In the genomic region with DNA sequence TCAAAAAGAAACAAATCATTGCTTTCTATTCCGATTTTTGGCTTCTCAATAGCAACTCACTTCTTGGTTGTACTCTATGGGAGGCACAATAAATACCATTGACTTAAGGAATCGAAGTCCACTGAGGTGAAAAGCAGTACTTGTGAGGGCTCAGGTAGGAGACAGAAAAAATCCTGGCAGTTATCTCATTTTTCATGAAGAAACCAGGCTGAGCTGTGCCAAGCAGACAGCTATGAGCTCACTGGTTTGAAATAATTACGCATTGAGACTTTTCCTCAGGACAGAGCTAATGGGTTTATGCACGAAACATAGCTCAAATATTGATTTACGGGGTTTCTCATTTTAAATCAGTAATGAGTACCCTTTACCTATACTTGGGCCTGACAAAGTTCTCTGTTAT, we compare ENCODE assay signal across 20 cellular contexts. TPM values are rescaled to one million over a fixed set of nuclear protein-coding genes. Genes with fewer than 3 reads are reported as not detected.
"Had no signal": no experiment of that assay in that cellular context is flagged by ENCODE, and none has a peak within 500 bp of the region (broad histone marks: within the 10 kb centered on the region; RNA-seq: fewer than 3 reads in every experiment).

No MANE protein-coding gene starts in this region.

- H3K4me3 Mint-ChIP-seq: activated B cell treated with CpG ODN at 0.5 μM for 24 hours; activated CD4-positive, alpha-beta T cell treated with anti-CD3 and anti-CD28 coated beads, Interleukin-2, amount 10 ng/mL, durations not matched to agents 24 days and 14 days; activated CD8-positive, alpha-beta T cell treated with anti-CD3 and anti-CD28 coated beads, Interleukin-2, amount 10 ng/mL, durations not matched to agents 7 days and 5 days; activated naive CD8-positive, alpha-beta T cell; nephron progenitor cell; stimulated activated memory B cell treated with anti-CD40 and anti-IgM and Interleukin-4, amounts not matched to agents 10 μg/mL and 1 μg/mL and 100 μg/mL, for 72 hours; T-helper 2 cell treated with Interferon-gamma antibody and Interleukin-4, amounts not matched to agents 5 μg/mL and 100 μg/mL, for 36 hours had no signal

- ATAC-seq: activated CD8-positive, alpha-beta T cell treated with anti-CD3 and anti-CD28 coated beads, Interleukin-2, amount 10 ng/mL, durations not matched to agents 7 days and 5 days; body of pancreas; stimulated activated memory B cell treated with anti-CD40 and anti-IgM and Interleukin-4, amounts not matched to agents 10 μg/mL and 1 μg/mL and 100 μg/mL, for 72 hours had no signal

- H3K36me3 ChIP-seq: transverse colon had no signal

- H3K9me3 ChIP-seq: body of pancreas, transverse colon had no signal

- H3K27ac ChIP-seq: body of pancreas, epithelial cell of prostate, hepatocyte, transverse colon had no signal

- H3K4me3 ChIP-seq: body of pancreas, hepatocyte, transverse colon had no signal

- H3K4me1 Mint-ChIP-seq: activated B cell treated with CpG ODN at 0.5 μM for 24 hours; activated CD4-positive, alpha-beta T cell treated with anti-CD3 and anti-CD28 coated beads, Interleukin-2, amount 10 ng/mL, durations not matched to agents 24 days and 14 days; stimulated activated memory B cell treated with anti-CD40 and anti-IgM and Interleukin-4, amounts not matched to agents 10 μg/mL and 1 μg/mL and 100 μg/mL, for 72 hours had no signal

- DNase-seq: activated B cell treated with CpG ODN at 0.5 μM for 24 hours; activated CD4-positive, alpha-beta T cell treated with anti-CD3 and anti-CD28 coated beads, Interleukin-2, amount 10 ng/mL, durations not matched to agents 24 days and 14 days; activated CD8-positive, alpha-beta memory T cell treated with anti-CD3 and anti-CD28 coated beads, Interleukin-2, amount 50 U/mL, for 4 hours; activated CD8-positive, alpha-beta T cell treated with anti-CD3 and anti-CD28 coated beads, Interleukin-2, amount 10 ng/mL, durations not matched to agents 7 days and 5 days; activated gamma-delta T cell treated with Interleukin-2 at 50 U/mL for 16 hours; amniotic stem cell; body of pancreas; cerebellar nuclear complex; dermis blood vessel endothelial cell; mesenchymal stem cell; nephron progenitor cell; occipital lobe; transverse colon had no signal

- H3K27ac Mint-ChIP-seq: activated B cell treated with CpG ODN at 0.5 μM for 24 hours; activated CD4-positive, alpha-beta T cell treated with anti-CD3 and anti-CD28 coated beads, Interleukin-2, amount 10 ng/mL, durations not matched to agents 24 days and 14 days; activated CD8-positive, alpha-beta T cell treated with anti-CD3 and anti-CD28 coated beads, Interleukin-2, amount 10 ng/mL, durations not matched to agents 7 days and 5 days; activated naive CD8-positive, alpha-beta T cell; nephron progenitor cell; progenitor cell of endocrine pancreas; stimulated activated memory B cell treated with anti-CD40 and anti-IgM and Interleukin-4, amounts not matched to agents 10 μg/mL and 1 μg/mL and 100 μg/mL, for 72 hours; T-helper 2 cell treated with Interferon-gamma antibody and Interleukin-4, amounts not matched to agents 5 μg/mL and 100 μg/mL, for 36 hours had no signal

- H3K27me3 ChIP-seq: body of pancreas, hepatocyte, transverse colon had no signal

- H3K9me3 Mint-ChIP-seq: activated B cell treated with CpG ODN at 0.5 μM for 24 hours; nephron progenitor cell; stimulated activated memory B cell treated with anti-CD40 and anti-IgM and Interleukin-4, amounts not matched to agents 10 μg/mL and 1 μg/mL and 100 μg/mL, for 72 hours; T-helper 2 cell treated with Interferon-gamma antibody and Interleukin-4, amounts not matched to agents 5 μg/mL and 100 μg/mL, for 36 hours had no signal

- H3K36me3 Mint-ChIP-seq: activated naive CD8-positive, alpha-beta T cell; stimulated activated memory B cell treated with anti-CD40 and anti-IgM and Interleukin-4, amounts not matched to agents 10 μg/mL and 1 μg/mL and 100 μg/mL, for 72 hours had no signal

RNA-seq across cellular contexts. Expression of gene COLGALT2, which starts 18.5 kb away (rescaled TPM):
- total RNA-seq: dermis blood vessel endothelial cell had no signal
- polyA plus RNA-seq: keratinocyte had no signal
